ENCODE assay signal across 8 cellular contexts in genomic region chr9:121545875-121546423, GRCh38. TPM values are rescaled to one million over a fixed set of nuclear protein-coding genes. Genes with fewer than 3 reads are reported as not detected.
DNase-seq lines count a peak whose midpoint lies in the region; ATAC-seq and TF ChIP-seq lines count a peak whose summit lies in the region.

No MANE protein-coding gene starts in this region.

- H3K9me2 ChIP-seq in Loucy (replicated peaks; ENCODE audit: low read depth, low read length) = no peaks in the 10 kb centered on the region

- H3K79me2 ChIP-seq in Loucy (ENCODE audit: insufficient read depth, low read length) = no peaks in the 10 kb centered on the region
- no peaks in the 10 kb centered on the region for H3K79me2 ChIP-seq in parathyroid adenoma

- H3K4me2 ChIP-seq in Loucy (ENCODE audit: low read depth, low read length, poor library complexity, severe bottlenecking) (peak overlapping the region; percentile 78), parathyroid adenoma (ENCODE audit: low read length) (peak overlapping the region; percentile 67)

- DNase-seq in DMS 273 (lab: John Stamatoyannopoulos, UW; ENCODE audit: unreplicated experiment) = peak; percentile 95
- peak; percentile 93 for DNase-seq in RWPE2 (ENCODE audit: low spot score)
- DNase-seq in activated gamma-delta T cell treated with anti-CD3 and anti-CD28 coated beads, Interleukin-2, amount 50 U/mL, for 16 hours (ENCODE audit: low read depth) = peak; percentile 30
- peak; percentile 92 for DNase-seq in globus pallidus (ENCODE audit: low spot score)
- DNase-seq in tibial nerve (ENCODE audit: low spot score in 2 of 2) = peak; percentile 88 to 94

- H3K9ac ChIP-seq in Loucy (ENCODE audit: low read depth, low read length, poor library complexity, severe bottlenecking) = peak overlapping the region; percentile 58
- H3K9ac ChIP-seq in parathyroid adenoma = no peak overlapping the region

- H3F3A ChIP-seq in Loucy (ENCODE audit: low read depth) = no peaks in the 10 kb centered on the region

- peak; percentile 90 for TF ChIP-seq CTCF in Loucy (conservative IDR thresholded peaks at IDR 0.05; ENCODE audit: low read length)
- peak; percentile 97 for TF ChIP-seq CTCF in RWPE2 (IDR thresholded peaks at IDR 0.05; ENCODE audit: poor library complexity, severe bottlenecking)
- peak; percentile 88 for TF ChIP-seq CTCF in parathyroid adenoma (IDR thresholded peaks at IDR 0.05)
- TF ChIP-seq CTCF in tibial nerve (IDR thresholded peaks at IDR 0.05) = peak; percentile 90 to 97 (median 96)

- ATAC-seq in GM21723 (IDR thresholded peaks at IDR 0.05; ENCODE audit: unreplicated experiment) (peak; percentile 84), RWPE2 (ENCODE audit: low read depth) (peak; percentile 98)

- no peaks in the 10 kb centered on the region for H3K27me3 ChIP-seq in Loucy (ENCODE audit: insufficient read depth, low read length, poor library complexity, severe bottlenecking)
- H3K27me3 ChIP-seq in RWPE2 (ENCODE audit: insufficient read depth, poor library complexity, severe bottlenecking) = no peaks in the 10 kb centered on the region
- H3K27me3 ChIP-seq in parathyroid adenoma (ENCODE audit: control insufficient read depth, insufficient read depth, low read length) = no peaks in the 10 kb centered on the region
- H3K27me3 ChIP-seq in tibial nerve = peaks cover 0 to 4% of the 10 kb centered on the region in 2 donors

- 3 to 4% methylated on average over 15 to 26 of the region's 27 CpGs for WGBS in tibial nerve, 2 donors

- H2AFZ ChIP-seq in Loucy (ENCODE audit: low read length) (peak overlapping the region; percentile 95), parathyroid adenoma (peak overlapping the region; percentile 72)

- H3K4me3 ChIP-seq in Loucy (ENCODE audit: low read length, poor library complexity, severe bottlenecking) (peak overlapping the region; percentile 69), RWPE2 (ENCODE audit: severe bottlenecking) (no peak overlapping the region), parathyroid adenoma (ENCODE audit: low read depth, low read length) (peak overlapping the region; percentile 27), tibial nerve (peak overlapping the region in 1 of 4 donors; percentile 21)

- TF ChIP-seq POLR2A in tibial nerve (IDR thresholded peaks at IDR 0.05) = no peak

- H3K36me3 ChIP-seq in Loucy (ENCODE audit: insufficient read depth, low read length) = no peaks in the 10 kb centered on the region
- no peaks in the 10 kb centered on the region for H3K36me3 ChIP-seq in RWPE2 (ENCODE audit: low read depth)
- no peaks in the 10 kb centered on the region for H3K36me3 ChIP-seq in parathyroid adenoma (ENCODE audit: control insufficient read depth, insufficient read depth, low read length)
- no peaks in the 10 kb centered on the region for H3K36me3 ChIP-seq in tibial nerve

- H3K4me1 ChIP-seq in Loucy (ENCODE audit: insufficient read depth, low read length, poor library complexity, severe bottlenecking) (peaks cover 4% of the 10 kb centered on the region), RWPE2 (ENCODE audit: insufficient read depth, poor library complexity, severe bottlenecking) (peaks cover 4% of the 10 kb centered on the region), parathyroid adenoma (no peaks in the 10 kb centered on the region), tibial nerve (peaks cover 0 to 22% (median 11%) of the 10 kb centered on the region in 4 donors)

- H3K9me3 ChIP-seq in Loucy (ENCODE audit: insufficient read depth, low read depth, low read length) (no peaks in the 10 kb centered on the region), RWPE2 (ENCODE audit: severe bottlenecking) (no peaks in the 10 kb centered on the region), parathyroid adenoma (ENCODE audit: control insufficient read depth, low read length) (no peaks in the 10 kb centered on the region), tibial nerve (no peaks in the 10 kb centered on the region)

- no peak for TF ChIP-seq EP300 in tibial nerve (IDR thresholded peaks at IDR 0.05)

- H3K27ac ChIP-seq in RWPE2 (ENCODE audit: poor library complexity, severe bottlenecking) (no peak overlapping the region), parathyroid adenoma (no peak overlapping the region), tibial nerve (no peak overlapping the region)

- no peaks in the 10 kb centered on the region for H4K20me1 ChIP-seq in Loucy (ENCODE audit: insufficient read depth, low read length, poor library complexity, severe bottlenecking)

RNA-seq across cellular contexts. Expression of gene GGTA1, which starts 46.3 kb away (rescaled TPM):
- 10 to 100 TPM in 2 of 4 donors, 1 to 10 TPM in 2; 6.5 to 15.5 (median 10.3) TPM for total RNA-seq in tibial nerve

Comparison
In these comparisons a context has a peak if more than half of its experiments do, and no peak if none do; other contexts are left out.
1. DNase-seq: peak in every context shown above with its lines; median percentile 95 in DMS 273; 93 in RWPE2; 92 in globus pallidus; 91 in tibial nerve; 30 in activated gamma-delta T cell treated with anti-CD3 and anti-CD28 coated beads, Interleukin-2, amount 50 U/mL, for 16 hours.